ENCODE assay signal across 1 cellular context in the genomic region with DNA sequence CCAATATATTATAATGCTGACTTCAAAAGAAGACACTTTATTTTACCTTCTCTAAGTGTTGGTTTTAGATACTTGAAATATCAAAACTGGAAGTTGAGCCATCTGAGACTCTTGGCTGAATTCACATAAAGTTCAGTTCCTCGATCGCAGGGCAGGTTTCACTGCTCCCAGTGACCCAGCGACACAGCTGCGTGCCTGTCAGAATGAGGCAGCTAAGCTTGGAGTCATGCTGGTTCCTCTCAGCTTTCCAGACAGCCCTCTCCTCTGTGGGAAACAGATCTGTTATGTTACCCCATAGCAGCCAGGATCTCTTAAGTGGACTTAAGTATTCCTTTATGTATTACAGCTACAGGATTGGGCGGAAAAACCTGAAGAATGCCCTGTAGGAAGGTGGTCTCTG.
TF ChIP-seq lines count a peak whose summit lies in the region.

No MANE protein-coding gene starts in this region.

TF ChIP-seq in HCT116, 20 proteins besides CTCF, POLR2A, EP300 and RAD21 (continued from another document):
- TF ChIP-seq REST (IDR thresholded peaks at IDR 0.05; ENCODE audit: low read depth), result no peak
- no peak for TF ChIP-seq FOSL1 (IDR thresholded peaks at IDR 0.05; ENCODE audit: low read depth)
